ENCODE assay signal across 19 cellular contexts in genomic region chr4:69250884-69251283, GRCh38. TPM values are rescaled to one million over a fixed set of nuclear protein-coding genes. Genes with fewer than 3 reads are reported as not detected.
"Had no signal": no experiment of that assay in that cellular context is flagged by ENCODE, and none has a peak within 500 bp of the region (broad histone marks: within the 10 kb centered on the region; RNA-seq: fewer than 3 reads in every experiment).

No MANE protein-coding gene starts in this region.

RNA-seq across cellular contexts. Expression of gene UGT2B28, which starts 29.4 kb away (rescaled TPM):
- total RNA-seq: activated naive CD4-positive, alpha-beta T cell treated with anti-CD3 and anti-CD28 coated beads for 36 hours; activated naive CD4-positive, alpha-beta T cell treated with anti-CD3 and anti-CD28 coated beads, Interleukin-2, amount 50 U/mL, for 72 hours; activated naive CD8-positive, alpha-beta T cell treated with anti-CD3 and anti-CD28 coated beads for 36 hours; activated naive CD8-positive, alpha-beta T cell treated with anti-CD3 and anti-CD28 coated beads, Interleukin-2, amount 10 ng/mL, durations not matched to agents 7 days and 5 days; activated T-cell treated with anti-CD3 and anti-CD28 coated beads, Interleukin-2, amount 50 U/mL, for 4 hours; activated T-cell treated with anti-CD3 and anti-CD28 coated beads, Interleukin-2, amount 50 U/mL, for 72 hours; activated T-helper 1 cell treated with anti-CD3 and anti-CD28 coated beads, Interleukin-12 subunit alpha, Interleukin-12 subunit beta, Interleukin-2, Interleukin-4 antibody, amounts not matched to agents 30 ng/mL and 10 ng/mL and 1 ng/mL, durations not matched to agents 14 hours and 24 hours and 36 hours; activated T-helper 17 cell treated with anti-CD3 and anti-CD28 coated beads, Interleukin-2, amount 50 U/mL, for 72 hours; activated T-helper 2 cell treated with anti-CD3 and anti-CD28 coated beads, Interferon-gamma antibody, Interleukin-2, Interleukin-4, amounts not matched to agents 10 μg/mL and 5 μg/mL and 100 μg/mL, durations not matched to agents 14 hours and 24 hours and 36 hours; adrenal gland; aorta; ascending aorta; astrocyte; body of pancreas; bronchial epithelial cell; cardiac muscle cell; cardiac septum; cerebellum had no signal
- polyA plus RNA-seq: adipose tissue, adrenal gland, aorta, cardiac muscle cell had no signal

RNA-seq across cellular contexts. Expression of gene UGT2B11, which starts 36.3 kb away (rescaled TPM):
- total RNA-seq: activated naive CD4-positive, alpha-beta T cell treated with anti-CD3 and anti-CD28 coated beads for 36 hours; activated naive CD4-positive, alpha-beta T cell treated with anti-CD3 and anti-CD28 coated beads, Interleukin-2, amount 50 U/mL, for 72 hours; activated naive CD8-positive, alpha-beta T cell treated with anti-CD3 and anti-CD28 coated beads for 36 hours; activated naive CD8-positive, alpha-beta T cell treated with anti-CD3 and anti-CD28 coated beads, Interleukin-2, amount 10 ng/mL, durations not matched to agents 7 days and 5 days; activated T-cell treated with anti-CD3 and anti-CD28 coated beads, Interleukin-2, amount 50 U/mL, for 4 hours; activated T-cell treated with anti-CD3 and anti-CD28 coated beads, Interleukin-2, amount 50 U/mL, for 72 hours; activated T-helper 1 cell treated with anti-CD3 and anti-CD28 coated beads, Interleukin-12 subunit alpha, Interleukin-12 subunit beta, Interleukin-2, Interleukin-4 antibody, amounts not matched to agents 30 ng/mL and 10 ng/mL and 1 ng/mL, durations not matched to agents 14 hours and 24 hours and 36 hours; activated T-helper 17 cell treated with anti-CD3 and anti-CD28 coated beads, Interleukin-2, amount 50 U/mL, for 72 hours; activated T-helper 2 cell treated with anti-CD3 and anti-CD28 coated beads, Interferon-gamma antibody, Interleukin-2, Interleukin-4, amounts not matched to agents 10 μg/mL and 5 μg/mL and 100 μg/mL, durations not matched to agents 14 hours and 24 hours and 36 hours; aorta; ascending aorta; astrocyte; body of pancreas; bronchial epithelial cell; cardiac muscle cell; cardiac septum; cerebellum had no signal
- polyA plus RNA-seq: adipose tissue, adrenal gland, aorta, cardiac muscle cell had no signal
